ENCODE assay signal across 13 cellular contexts in the genomic region with DNA sequence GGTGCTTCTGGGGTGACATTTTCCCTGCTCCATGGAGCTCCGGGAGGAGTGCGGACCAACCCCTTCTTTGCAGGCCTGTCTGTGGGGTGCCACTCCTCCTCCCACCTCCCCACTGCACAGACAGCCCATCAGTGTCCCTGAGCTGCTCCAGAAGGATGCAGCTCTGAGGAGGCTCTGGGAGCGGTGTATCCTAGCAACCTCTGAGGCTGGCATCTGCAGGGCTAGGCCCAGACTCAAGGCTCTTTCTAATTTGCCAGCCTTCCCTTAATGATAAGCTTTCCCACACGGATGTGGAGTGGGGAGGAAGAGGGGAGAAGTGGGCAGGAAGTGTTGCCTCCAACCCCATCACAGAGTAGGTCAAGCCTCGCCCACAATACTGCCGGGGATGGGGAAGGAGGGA.
"Had no signal": no experiment of that assay in that cellular context is flagged by ENCODE, and none has a peak within 500 bp of the region (broad histone marks: within the 10 kb centered on the region; RNA-seq: fewer than 3 reads in every experiment).

No MANE protein-coding gene starts in this region.

- H3K36me3 ChIP-seq: heart left ventricle, left lung, pancreas, uterus had no signal

- H3K9me3 Mint-ChIP-seq: nephron; stimulated activated naive CD8-positive, alpha-beta T cell treated with anti-CD3 and anti-CD28 coated beads, Interleukin-15, Interleukin-2, amounts not matched to agents 100 ng/mL and 50 ng/mL, for 24 hours had no signal

- H3K27me3 ChIP-seq: heart left ventricle, left lung, pancreas, uterus had no signal

- ATAC-seq: activated CD4-positive, CD25-positive, alpha-beta regulatory T cell treated with anti-CD3 and anti-CD28 coated beads, Interleukin-2, amount 50 U/mL, for 24 hours; heart left ventricle; left lung; pancreas; T-helper 17 cell had no signal

- H3K4me3 ChIP-seq: heart left ventricle, left lung, pancreas, uterus had no signal

- H3K36me3 Mint-ChIP-seq: activated naive CD8-positive, alpha-beta T cell had no signal

- H3K4me3 Mint-ChIP-seq: activated naive CD8-positive, alpha-beta T cell; nephron; stimulated activated naive CD8-positive, alpha-beta T cell treated with anti-CD3 and anti-CD28 coated beads, Interleukin-15, Interleukin-2, amounts not matched to agents 100 ng/mL and 50 ng/mL, for 24 hours; T-helper 17 cell had no signal

- H3K27ac Mint-ChIP-seq: activated naive CD8-positive, alpha-beta T cell; nephron; stimulated activated naive CD8-positive, alpha-beta T cell treated with anti-CD3 and anti-CD28 coated beads, Interleukin-15, Interleukin-2, amounts not matched to agents 100 ng/mL and 50 ng/mL, for 24 hours; T-helper 17 cell had no signal

- H3K9me3 ChIP-seq: heart left ventricle, left lung, pancreas, uterus had no signal

- DNase-seq: activated effector memory CD4-positive, alpha-beta T cell treated with Interleukin-2 at 50 U/mL for 16 hours; foreskin melanocyte; heart left ventricle; islet precursor cell; left lung; pancreas; stimulated activated CD4-positive, alpha-beta T cell treated with anti-CD3 and anti-CD28 coated beads, Interleukin-4, amount 100 ng/mL, for 24 hours; T-helper 17 cell; uterus had no signal

- H3K27ac ChIP-seq: heart left ventricle, left lung, pancreas, uterus had no signal

- H3K27me3 Mint-ChIP-seq: activated naive CD8-positive, alpha-beta T cell; stimulated activated naive CD8-positive, alpha-beta T cell treated with anti-CD3 and anti-CD28 coated beads, Interleukin-15, Interleukin-2, amounts not matched to agents 100 ng/mL and 50 ng/mL, for 24 hours had no signal

- H3K4me1 ChIP-seq: pancreas, uterus had no signal
